ENCODE assay signal across 8 cellular contexts in genomic region chr12:16939871-16940306, GRCh38.
DNase-seq lines count a peak whose midpoint lies in the region; ATAC-seq and TF ChIP-seq lines count a peak whose summit lies in the region.

No MANE protein-coding gene starts in this region.

- TF ChIP-seq CTCF in WERI-Rb-1 (IDR thresholded peaks at IDR 0.05; ENCODE audit: low read depth, low read length) (peak; percentile 91), kidney epithelial cell (IDR thresholded peaks at IDR 0.05; ENCODE audit: insufficient read depth, low read length, poor library complexity, severe bottlenecking) (peak; percentile 89)

- H3K27ac ChIP-seq in WERI-Rb-1 (no peak overlapping the region), right cardiac atrium (ENCODE audit: low read length) (no peak overlapping the region)

- ATAC-seq in HG03097 (IDR thresholded peaks at IDR 0.05; ENCODE audit: low FRiP score, unreplicated experiment), result peak; percentile 97
- no peak for ATAC-seq in right cardiac atrium
- ATAC-seq in activated CD4-positive, CD25-positive, alpha-beta regulatory T cell treated with anti-CD3 and anti-CD28 coated beads, Interleukin-2, amount 50 U/mL, for 24 hours, result no peak

- WGBS in right cardiac atrium, result 40% methylated on average over 6 of the region's 6 CpGs

- H3K4me1 ChIP-seq in right cardiac atrium (ENCODE audit: control insufficient read depth, insufficient read depth, low read length), result no peaks in the 10 kb centered on the region

- intact Hi-C loops in right cardiac atrium (cut with DNase I), result no loop called here

- H3K4me3 ChIP-seq in WERI-Rb-1 (ENCODE audit: low read depth, low read length), result no peak overlapping the region
- no peak overlapping the region for H3K4me3 ChIP-seq in kidney epithelial cell (ENCODE audit: low read depth, low read length)
- H3K4me3 ChIP-seq in right cardiac atrium (ENCODE audit: low read length), result no peak overlapping the region

- H3K36me3 ChIP-seq in WERI-Rb-1 (no peaks in the 10 kb centered on the region), kidney epithelial cell (ENCODE audit: control insufficient read depth, insufficient read depth, low read length) (no peaks in the 10 kb centered on the region)

- DNase-seq in DMS153 treated with DMSO at 0.1 percent for 48 hours (lab: John Stamatoyannopoulos, UW; ENCODE audit: unreplicated experiment), result peak; percentile 57
- DNase-seq in GM19240 (ENCODE audit: insufficient read length, low spot score), result peak; percentile 18
- DNase-seq in NCI-H2081 (lab: John Stamatoyannopoulos, UW), result peak; percentile 82 to 91
- peak; percentile 81 for DNase-seq in WERI-Rb-1
- peak; percentile 50 for DNase-seq in kidney epithelial cell (ENCODE audit: low read depth)
- DNase-seq in right cardiac atrium, result no peak

- no peaks in the 10 kb centered on the region for H3K9me3 ChIP-seq in WERI-Rb-1 (ENCODE audit: severe bottlenecking)
- no peaks in the 10 kb centered on the region for H3K9me3 ChIP-seq in right cardiac atrium (ENCODE audit: control insufficient read depth, low read length)

- H3K27me3 ChIP-seq in WERI-Rb-1 (ENCODE audit: insufficient read depth, low read depth, severe bottlenecking) (no peaks in the 10 kb centered on the region), kidney epithelial cell (ENCODE audit: control insufficient read depth, insufficient read depth, low read length) (no peaks in the 10 kb centered on the region), right cardiac atrium (ENCODE audit: control insufficient read depth, insufficient read depth) (no peaks in the 10 kb centered on the region)

Comparison
In these comparisons a context has a peak if more than half of its experiments do, and no peak if none do; other contexts are left out.
1. DNase-seq: peak in DMS153 treated with DMSO at 0.1 percent for 48 hours (single experiment), GM19240 (single experiment), NCI-H2081 (2 of 2), WERI-Rb-1 (single experiment) and kidney epithelial cell (single experiment); none in right cardiac atrium (0 of 3).